ENCODE assay signal across 9 cellular contexts in the genomic region with DNA sequence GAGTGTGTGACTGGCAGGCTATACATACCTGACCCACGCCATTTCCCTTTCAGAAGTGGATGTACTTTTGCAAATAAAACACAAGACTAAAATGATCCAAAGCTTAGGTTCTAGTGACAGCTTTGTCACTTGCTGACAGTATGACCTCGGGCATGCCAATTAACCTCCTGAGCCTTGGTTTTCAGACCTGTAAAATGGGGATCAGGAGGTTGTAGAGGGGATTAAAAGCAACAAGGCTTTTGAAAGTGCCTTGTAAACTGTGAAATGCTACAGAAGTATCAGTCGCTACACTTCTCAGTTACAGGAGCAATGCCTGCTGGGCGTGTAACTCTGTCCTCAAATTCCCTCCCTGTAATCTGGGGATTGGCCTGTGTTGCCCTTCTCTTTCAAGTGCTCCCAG. TPM values are rescaled to one million over a fixed set of nuclear protein-coding genes. Genes with fewer than 3 reads are reported as not detected.
DNase-seq lines count a peak whose midpoint lies in the region; ATAC-seq, FAIRE-seq and TF ChIP-seq lines count a peak whose summit lies in the region.
"Had no signal": no experiment of that assay in that cellular context is flagged by ENCODE, and none has a peak within 500 bp of the region (broad histone marks: within the 10 kb centered on the region; RNA-seq: fewer than 3 reads in every experiment).

No MANE protein-coding gene starts in this region.

- peaks cover 15% of the 10 kb centered on the region for H3K27me3 Mint-ChIP-seq in activated naive CD4-positive, alpha-beta T cell treated with anti-CD3 and anti-CD28 coated beads, Interleukin-2, amount 50 U/mL, for 24 hours

- H3K4me3 ChIP-seq in ascending aorta = peak overlapping the region; percentile 63 to 87
- peak overlapping the region; percentile 85 to 94 (median 92) for H3K4me3 ChIP-seq in liver (ENCODE audit: low read depth in 1 of 3, low read length in 3 of 3)
- peak overlapping the region in 2 of 4 donors; percentile 51 to 62 for H3K4me3 ChIP-seq in transverse colon

- intact Hi-C loops in ascending aorta (cut with DNase I) = loop anchor here (5.0 to 10.0 kb wide), 3 partner anchors 134 to 327 kb away; no protein-coding TSS in a partner anchor
- intact Hi-C loops in transverse colon (cut with DNase I; ENCODE audit: low total_unique reads) = loop anchor here (5.0 kb wide), 1 partner anchor 109 kb away; no protein-coding TSS in a partner anchor

- no peaks in the 10 kb centered on the region for H3K9me3 Mint-ChIP-seq in activated naive CD4-positive, alpha-beta T cell treated with anti-CD3 and anti-CD28 coated beads, Interleukin-2, amount 50 U/mL, for 24 hours
- H3K9me3 Mint-ChIP-seq in activated naive CD4-positive, alpha-beta T cell treated with anti-CD3 and anti-CD28 coated beads, Interleukin-2, amount 50 U/mL, for 72 hours = peaks cover 0 to 8% of the 10 kb centered on the region in 2 donors

- peaks cover 14% of the 10 kb centered on the region for H3K4me1 Mint-ChIP-seq in activated naive CD4-positive, alpha-beta T cell treated with anti-CD3 and anti-CD28 coated beads, Interleukin-2, amount 50 U/mL, for 24 hours

- H3K27ac ChIP-seq in ascending aorta = peak overlapping the region in 1 of 2 donors; percentile 77
- peak overlapping the region; percentile 30 to 85 for H3K27ac ChIP-seq in liver (ENCODE audit: low read depth in 1 of 2, low read length in 2 of 2)
- H3K27ac ChIP-seq in transverse colon = peak overlapping the region in 3 of 4 donors; percentile 69 to 81 (median 74)

- no peak for TF ChIP-seq CTCF in ascending aorta (IDR thresholded peaks at IDR 0.05)
- no peak for TF ChIP-seq CTCF in liver (IDR thresholded peaks at IDR 0.05; ENCODE audit: low read depth, low read length, missing input control)
- no peak for TF ChIP-seq CTCF in transverse colon (IDR thresholded peaks at IDR 0.05)

- FAIRE-seq in H54 (lab: Jason Lieb, UNC) = no peak

- TF ChIP-seq POLR2A in transverse colon (IDR thresholded peaks at IDR 0.05) (no peak), H54 (IDR thresholded peaks at IDR 0.05; ENCODE audit: low read depth, low read length) (no peak)

- H3K4me1 ChIP-seq in ascending aorta (peaks cover 5 to 21% of the 10 kb centered on the region in 2 donors), liver (ENCODE audit: control insufficient read depth in 4 of 4, insufficient read depth in 4 of 4, low read length in 3 of 4) (peaks cover 5 to 51% (median 16%) of the 10 kb centered on the region in 4 donors), transverse colon (peaks cover 7 to 28% (median 14%) of the 10 kb centered on the region in 4 donors)

- no peak for TF ChIP-seq RAD21 in liver (IDR thresholded peaks at IDR 0.05)

- H3K36me3 ChIP-seq in ascending aorta (no peaks in the 10 kb centered on the region), liver (ENCODE audit: control insufficient read depth in 4 of 4, insufficient read depth in 3 of 4, low read depth in 1 of 4, low read length in 3 of 4) (no peaks in the 10 kb centered on the region), transverse colon (no peaks in the 10 kb centered on the region)

- H3K9ac ChIP-seq in liver (ENCODE audit: low read depth in 1 of 2, low read length in 2 of 2) = peak overlapping the region in 1 of 2 donors; percentile 87

- no peak for TF ChIP-seq EP300 in transverse colon (IDR thresholded peaks at IDR 0.05; ENCODE audit: low read depth)

- 41% methylated on average over 4 of the region's 4 CpGs for WGBS in liver
- 54 to 75% methylated on average over 2 to 4 of the region's 4 CpGs for WGBS in transverse colon (ENCODE audit: low coverage in 1 of 2), 2 donors

- no peaks in the 10 kb centered on the region for H3K9me3 ChIP-seq in ascending aorta
- no peaks in the 10 kb centered on the region for H3K9me3 ChIP-seq in liver (ENCODE audit: control insufficient read depth in 4 of 4, low read length in 3 of 4)
- no peaks in the 10 kb centered on the region for H3K9me3 ChIP-seq in transverse colon

- ATAC-seq in activated naive CD4-positive, alpha-beta T cell treated with anti-CD3 and anti-CD28 coated beads, Interleukin-2, amount 50 U/mL, for 72 hours = no peak

- H3K4me3 Mint-ChIP-seq in activated naive CD4-positive, alpha-beta T cell treated with anti-CD3 and anti-CD28 coated beads, Interleukin-2, amount 50 U/mL, for 24 hours = peak overlapping the region; percentile 87

- H3K27ac Mint-ChIP-seq in activated naive CD4-positive, alpha-beta T cell treated with anti-CD3 and anti-CD28 coated beads, Interleukin-2, amount 50 U/mL, for 24 hours = no peak overlapping the region
- no peak overlapping the region for H3K27ac Mint-ChIP-seq in activated naive CD4-positive, alpha-beta T cell treated with anti-CD3 and anti-CD28 coated beads, Interleukin-2, amount 50 U/mL, for 72 hours

- in situ Hi-C loops in transverse colon (cut with MboI; ENCODE audit: low pct_ligation_motif_present in 1 of 4, low pct_unique_long_range_greater_than_20kb in 1 of 4, low sequenced_read_pairs in 3 of 4) = no loop called here

- DNase-seq in activated naive CD4-positive, alpha-beta T cell treated with anti-CD3 and anti-CD28 coated beads, Interleukin-2, amount 50 U/mL, for 72 hours (ENCODE audit: low spot score in 2 of 2) = no peak
- DNase-seq in ascending aorta (ENCODE audit: low spot score in 2 of 2) (no peak), transverse colon (no peak), NCI-H748 (lab: John Stamatoyannopoulos, UW; ENCODE audit: unreplicated experiment) (no peak), H54 (ENCODE audit: insufficient read length, low spot score) (no peak), DMS153 (lab: John Stamatoyannopoulos, UW) (no peak)
- DNase-seq: NCI-H774 had no signal

- H3K36me3 Mint-ChIP-seq in activated naive CD4-positive, alpha-beta T cell treated with anti-CD3 and anti-CD28 coated beads, Interleukin-2, amount 50 U/mL, for 24 hours = no peaks in the 10 kb centered on the region
- H3K36me3 Mint-ChIP-seq in activated naive CD4-positive, alpha-beta T cell treated with anti-CD3 and anti-CD28 coated beads, Interleukin-2, amount 50 U/mL, for 72 hours = peaks cover 16 to 17% of the 10 kb centered on the region in 2 donors

- no peaks in the 10 kb centered on the region for H3K27me3 ChIP-seq in ascending aorta
- no peaks in the 10 kb centered on the region for H3K27me3 ChIP-seq in liver (ENCODE audit: control insufficient read depth in 4 of 4, insufficient read depth in 4 of 4, low read length in 3 of 4)
- H3K27me3 ChIP-seq in transverse colon = peaks cover 21% of the 10 kb centered on the region

TF ChIP-seq in liver, 16 proteins besides CTCF, POLR2A, EP300 and RAD21:
- TF ChIP-seq NR2F2 (IDR thresholded peaks at IDR 0.05) (no peak), RXRA (IDR thresholded peaks at IDR 0.05) (peak in 1 of 2 donors; percentile 3)

RNA-seq across cellular contexts. Expression of gene GRB10, which starts 8.7 kb away (rescaled TPM):
- total RNA-seq in activated naive CD4-positive, alpha-beta T cell treated with anti-CD3 and anti-CD28 coated beads, Interleukin-2, amount 50 U/mL, for 72 hours = 1 to 10 TPM; 2.6 to 6.6 TPM
- total RNA-seq in ascending aorta = 53.4 TPM
- total RNA-seq in liver = 10 to 100 TPM; 19.6 to 53.1 TPM
- polyA plus RNA-seq in liver = 10 to 100 TPM; 10.7 to 15.4 TPM
- 10 to 100 TPM in 3 of 4 donors, 1 to 10 TPM in 1; 8.8 to 55.7 (median 14.3) TPM for total RNA-seq in transverse colon
